In the genomic region with DNA sequence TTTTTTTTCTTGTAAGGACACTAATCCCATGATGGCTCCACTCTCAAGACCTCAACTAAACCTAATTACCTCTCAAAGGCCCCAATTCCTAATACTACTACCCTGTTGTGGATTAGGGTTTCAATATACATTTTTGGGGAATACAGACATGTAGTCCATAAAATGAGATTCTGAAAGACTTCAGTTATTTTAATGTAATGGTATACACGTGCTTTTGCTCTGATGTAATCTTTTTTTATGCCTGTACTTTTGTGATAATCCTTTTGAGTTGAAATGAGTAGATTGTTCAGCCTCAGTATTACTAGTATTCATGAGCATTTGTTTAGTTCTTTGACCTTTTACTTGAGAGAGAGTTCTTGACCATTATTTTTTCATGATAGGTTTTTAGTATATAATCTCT, we compare ENCODE assay signal across 27 cellular contexts.
"Had no signal": no experiment of that assay in that cellular context is flagged by ENCODE, and none has a peak within 500 bp of the region (broad histone marks: within the 10 kb centered on the region; RNA-seq: fewer than 3 reads in every experiment).

No MANE protein-coding gene starts in this region.

- H3K27ac Mint-ChIP-seq: activated CD4-positive, alpha-beta memory T cell treated with anti-CD3 and anti-CD28 coated beads for 36 hours; activated CD4-positive, alpha-beta T cell treated with anti-CD3 and anti-CD28 coated beads for 36 hours; activated CD4-positive, alpha-beta T cell treated with anti-CD3 and anti-CD28 coated beads, Interleukin-2, amount 10 ng/mL, durations not matched to agents 24 days and 14 days; activated CD8-positive, alpha-beta memory T cell treated with anti-CD3 and anti-CD28 coated beads, Interleukin-2, amount 10 ng/mL, durations not matched to agents 7 days and 5 days; activated CD8-positive, alpha-beta T cell treated with anti-CD3 and anti-CD28 coated beads, Interleukin-2, amount 10 ng/mL, durations not matched to agents 7 days and 5 days; activated naive CD4-positive, alpha-beta T cell treated with anti-CD3 and anti-CD28 coated beads, Interleukin-2, amount 10 ng/mL, durations not matched to agents 7 days and 5 days; activated naive CD4-positive, alpha-beta T cell treated with anti-CD3 and anti-CD28 coated beads, Interleukin-2, amount 50 U/mL, for 72 hours; activated naive CD8-positive, alpha-beta T cell treated with anti-CD3 and anti-CD28 coated beads, Interleukin-2, amount 10 ng/mL, durations not matched to agents 7 days and 5 days; activated T-cell treated with anti-CD3 and anti-CD28 coated beads, Interleukin-2, amount 50 U/mL, for 24 hours; brain; T-helper 1 cell treated with Interleukin-12 subunit alpha and Interleukin-12 subunit beta and Interleukin-4 antibody, amounts not matched to agents 30 μg/mL and 1 μg/mL, for 36 hours had no signal

- H3K4me1 ChIP-seq: ascending aorta, breast epithelium, colonic mucosa had no signal

- H3K4me3 Mint-ChIP-seq: activated CD4-positive, alpha-beta memory T cell treated with anti-CD3 and anti-CD28 coated beads for 36 hours; activated CD4-positive, alpha-beta T cell treated with anti-CD3 and anti-CD28 coated beads for 36 hours; activated CD4-positive, alpha-beta T cell treated with anti-CD3 and anti-CD28 coated beads, Interleukin-2, amount 10 ng/mL, durations not matched to agents 24 days and 14 days; activated CD8-positive, alpha-beta memory T cell treated with anti-CD3 and anti-CD28 coated beads, Interleukin-2, amount 10 ng/mL, durations not matched to agents 7 days and 5 days; activated CD8-positive, alpha-beta T cell treated with anti-CD3 and anti-CD28 coated beads, Interleukin-2, amount 10 ng/mL, durations not matched to agents 7 days and 5 days; activated naive CD4-positive, alpha-beta T cell treated with anti-CD3 and anti-CD28 coated beads, Interleukin-2, amount 10 ng/mL, durations not matched to agents 7 days and 5 days; activated naive CD8-positive, alpha-beta T cell treated with anti-CD3 and anti-CD28 coated beads, Interleukin-2, amount 10 ng/mL, durations not matched to agents 7 days and 5 days; activated T-cell treated with anti-CD3 and anti-CD28 coated beads, Interleukin-2, amount 50 U/mL, for 24 hours; activated T-cell treated with anti-CD3 and anti-CD28 coated beads, Interleukin-2, amount 50 U/mL, for 72 hours; brain; T-helper 1 cell treated with Interleukin-12 subunit alpha and Interleukin-12 subunit beta and Interleukin-4 antibody, amounts not matched to agents 30 μg/mL and 1 μg/mL, for 36 hours had no signal

- H3K36me3 ChIP-seq: colonic mucosa had no signal

- H3K27me3 ChIP-seq: ascending aorta, breast epithelium, cardiac muscle cell, colonic mucosa had no signal

- H3K4me3 ChIP-seq: ascending aorta, breast epithelium, cardiac muscle cell, colonic mucosa had no signal

- H3K27me3 Mint-ChIP-seq: activated CD4-positive, alpha-beta memory T cell treated with anti-CD3 and anti-CD28 coated beads for 36 hours; activated CD4-positive, alpha-beta T cell treated with anti-CD3 and anti-CD28 coated beads for 36 hours; activated CD4-positive, alpha-beta T cell treated with anti-CD3 and anti-CD28 coated beads, Interleukin-2, amount 10 ng/mL, durations not matched to agents 24 days and 14 days; activated CD8-positive, alpha-beta memory T cell treated with anti-CD3 and anti-CD28 coated beads, Interleukin-2, amount 10 ng/mL, durations not matched to agents 7 days and 5 days; activated naive CD4-positive, alpha-beta T cell treated with anti-CD3 and anti-CD28 coated beads, Interleukin-2, amount 10 ng/mL, durations not matched to agents 7 days and 5 days; activated naive CD8-positive, alpha-beta T cell treated with anti-CD3 and anti-CD28 coated beads, Interleukin-2, amount 10 ng/mL, durations not matched to agents 7 days and 5 days; activated T-cell treated with anti-CD3 and anti-CD28 coated beads, Interleukin-2, amount 50 U/mL, for 24 hours; brain had no signal

- DNase-seq: activated CD4-positive, alpha-beta memory T cell treated with anti-CD3 and anti-CD28 coated beads for 36 hours; activated CD4-positive, alpha-beta T cell treated with anti-CD3 and anti-CD28 coated beads for 36 hours; activated CD4-positive, alpha-beta T cell treated with anti-CD3 and anti-CD28 coated beads, Interleukin-2, amount 10 ng/mL, durations not matched to agents 24 days and 14 days; activated CD4-positive, CD25-positive, alpha-beta regulatory T cell; activated CD4-positive, CD25-positive, alpha-beta regulatory T cell treated with anti-CD3 and anti-CD28 coated beads, Interleukin-2, amount 50 U/mL, for 72 hours; activated CD8-positive, alpha-beta memory T cell treated with anti-CD3 and anti-CD28 coated beads, Interleukin-2, amount 10 ng/mL, durations not matched to agents 7 days and 5 days; activated CD8-positive, alpha-beta memory T cell treated with anti-CD3 and anti-CD28 coated beads, Interleukin-2, amount 50 U/mL, for 4 hours; activated CD8-positive, alpha-beta T cell treated with anti-CD3 and anti-CD28 coated beads, Interleukin-2, amount 10 ng/mL, durations not matched to agents 7 days and 5 days; activated gamma-delta T cell; activated naive CD4-positive, alpha-beta T cell; activated naive CD4-positive, alpha-beta T cell treated with anti-CD3 and anti-CD28 coated beads, Interleukin-2, amount 10 ng/mL, durations not matched to agents 7 days and 5 days; activated naive CD8-positive, alpha-beta T cell treated with anti-CD3 and anti-CD28 coated beads, Interleukin-2, amount 10 ng/mL, durations not matched to agents 7 days and 5 days; activated T-cell treated with anti-CD3 and anti-CD28 coated beads, Interleukin-2, amount 50 U/mL, for 24 hours; activated T-cell treated with anti-CD3 and anti-CD28 coated beads, Interleukin-2, amount 50 U/mL, for 72 hours; central memory CD4-positive, alpha-beta T cell; cerebellar nuclear complex; colonic mucosa; effector CD8-positive, alpha-beta T cell; foreskin fibroblast; head of caudate nucleus had no signal

- H3K9me3 Mint-ChIP-seq: activated CD4-positive, alpha-beta memory T cell treated with anti-CD3 and anti-CD28 coated beads for 36 hours; activated CD4-positive, alpha-beta T cell treated with anti-CD3 and anti-CD28 coated beads, Interleukin-2, amount 10 ng/mL, durations not matched to agents 24 days and 14 days; activated naive CD4-positive, alpha-beta T cell treated with anti-CD3 and anti-CD28 coated beads, Interleukin-2, amount 10 ng/mL, durations not matched to agents 7 days and 5 days; activated naive CD4-positive, alpha-beta T cell treated with anti-CD3 and anti-CD28 coated beads, Interleukin-2, amount 50 U/mL, for 72 hours; activated naive CD8-positive, alpha-beta T cell treated with anti-CD3 and anti-CD28 coated beads, Interleukin-2, amount 10 ng/mL, durations not matched to agents 7 days and 5 days; activated T-cell treated with anti-CD3 and anti-CD28 coated beads, Interleukin-2, amount 50 U/mL, for 24 hours; activated T-cell treated with anti-CD3 and anti-CD28 coated beads, Interleukin-2, amount 50 U/mL, for 72 hours; brain; T-helper 1 cell treated with Interleukin-12 subunit alpha and Interleukin-12 subunit beta and Interleukin-4 antibody, amounts not matched to agents 30 μg/mL and 1 μg/mL, for 36 hours had no signal

- H3K27ac ChIP-seq: ascending aorta, breast epithelium, cardiac muscle cell, colonic mucosa, epithelial cell of prostate had no signal

- H3K9me3 ChIP-seq: ascending aorta, breast epithelium, colonic mucosa had no signal
